Comparison of ENCODE assay signal across 10 cellular contexts in genomic region chr2:109318150-109318948, GRCh38.
DNase-seq lines count a peak whose midpoint lies in the region; ATAC-seq and TF ChIP-seq lines count a peak whose summit lies in the region.
"Had no signal": no experiment of that assay in that cellular context is flagged by ENCODE, and none has a peak within 500 bp of the region (broad histone marks: within the 10 kb centered on the region; RNA-seq: fewer than 3 reads in every experiment).

No MANE protein-coding gene starts in this region.

- H3K4me1 ChIP-seq in body of pancreas = peaks cover 9% of the 10 kb centered on the region

- H3K9me3 ChIP-seq in body of pancreas = no peaks in the 10 kb centered on the region
- H3K9me3 ChIP-seq in T-helper 17 cell (ENCODE audit: control insufficient read depth, low read length, poor library complexity, severe bottlenecking) = no peaks in the 10 kb centered on the region

- ATAC-seq in body of pancreas = peak; percentile 39
- ATAC-seq in HG02840 (IDR thresholded peaks at IDR 0.05; ENCODE audit: low FRiP score, unreplicated experiment) = no peak
- no peak for ATAC-seq in GM19035 (IDR thresholded peaks at IDR 0.05; ENCODE audit: unreplicated experiment)
- ATAC-seq in T-helper 17 cell = no peak
- ATAC-seq: activated CD4-positive, CD25-positive, alpha-beta regulatory T cell treated with anti-CD3 and anti-CD28 coated beads, Interleukin-2, amount 50 U/mL, for 24 hours had no signal

- H3K36me3 ChIP-seq in body of pancreas (replicated peaks in 1 of 2; ENCODE audit: insufficient read depth in 1 of 2, low read depth in 2 of 2) = no peaks in the 10 kb centered on the region
- H3K36me3 ChIP-seq in kidney epithelial cell (ENCODE audit: control insufficient read depth, insufficient read depth, low read length) = no peaks in the 10 kb centered on the region

- H3K4me1 Mint-ChIP-seq in T-helper 17 cell = peaks cover 12% of the 10 kb centered on the region

- DNase-seq in GOT3 (lab: John Stamatoyannopoulos, UW) (peak; percentile 41), body of pancreas (peak; percentile 46 to 60 (median 56)), kidney epithelial cell (ENCODE audit: low read depth) (peak; percentile 41), smooth muscle cell of the brain vasculature (ENCODE audit: low read depth, low spot score) (peak; percentile 82), NCI-H69 (lab: John Stamatoyannopoulos, UW) (no peak), T-helper 17 cell (no peak)

- H3K27ac Mint-ChIP-seq in T-helper 17 cell = no peak overlapping the region

- whole genome bisulfite sequencing in body of pancreas, 2 donors = 50 to 52% methylated on average over 19 to 22 of the region's 22 CpGs

- intact Hi-C loops in body of pancreas (cut with DNase I) = no loop called here

- H3K4me3 Mint-ChIP-seq in T-helper 17 cell = no peak overlapping the region

- no peak for TF ChIP-seq POLR2A in body of pancreas (IDR thresholded peaks at IDR 0.05)

- H3K36me3 Mint-ChIP-seq in T-helper 17 cell (ENCODE audit: low read depth) = no peaks in the 10 kb centered on the region

- no peak for TF ChIP-seq CTCF in body of pancreas (IDR thresholded peaks at IDR 0.05)
- peak; percentile 13 for TF ChIP-seq CTCF in kidney epithelial cell (IDR thresholded peaks at IDR 0.05; ENCODE audit: insufficient read depth, low read length, poor library complexity, severe bottlenecking)

- peak overlapping the region in 2 of 4 donors; percentile 9 to 19 for H3K27ac ChIP-seq in body of pancreas
- H3K27ac ChIP-seq: epithelial cell of prostate had no signal

- peaks cover 65% of the 10 kb centered on the region for H3K27me3 Mint-ChIP-seq in T-helper 17 cell

- H3K27me3 ChIP-seq in body of pancreas = no peaks in the 10 kb centered on the region
- H3K27me3 ChIP-seq in kidney epithelial cell (ENCODE audit: control insufficient read depth, insufficient read depth, low read length) = peaks cover 11% of the 10 kb centered on the region

- H3K4me3 ChIP-seq in body of pancreas (no peak overlapping the region), kidney epithelial cell (ENCODE audit: low read depth, low read length) (no peak overlapping the region)

Comparison
In these comparisons a context has a peak if more than half of its experiments do, and no peak if none do; other contexts are left out.
1. DNase-seq: peak in GOT3 (single experiment), body of pancreas (4 of 4), kidney epithelial cell (single experiment) and smooth muscle cell of the brain vasculature (single experiment); none in NCI-H69 (single experiment) and T-helper 17 cell (0 of 3).